ENCODE assay signal across 19 cellular contexts in the genomic region with DNA sequence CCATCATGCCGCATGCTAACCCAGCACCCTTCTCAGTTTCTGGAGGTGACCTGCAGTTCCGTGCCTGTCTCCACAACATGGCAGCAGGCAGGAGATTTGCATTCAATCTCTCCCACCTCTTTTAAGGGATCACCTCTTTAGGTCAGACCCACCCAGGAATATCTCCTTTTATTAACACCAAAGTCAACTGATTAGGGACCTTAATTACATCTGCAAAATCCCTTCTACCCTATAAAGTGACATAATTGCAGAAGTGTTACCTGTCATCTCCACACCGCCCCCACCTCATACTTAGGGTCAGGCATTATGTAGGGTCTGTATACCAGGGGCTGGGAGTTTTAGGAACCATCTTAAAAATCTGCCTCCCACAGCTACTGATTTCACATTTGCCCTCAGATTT.
DNase-seq lines count a peak whose midpoint lies in the region; ATAC-seq, FAIRE-seq and TF ChIP-seq lines count a peak whose summit lies in the region.
"Had no signal": no experiment of that assay in that cellular context is flagged by ENCODE, and none has a peak within 500 bp of the region (broad histone marks: within the 10 kb centered on the region; RNA-seq: fewer than 3 reads in every experiment).

No MANE protein-coding gene starts in this region.

- no peaks in the 10 kb centered on the region for H3K36me3 ChIP-seq in naive thymus-derived CD4-positive, alpha-beta T cell (ENCODE audit: control insufficient read depth in 2 of 3, insufficient read depth in 3 of 3, low read length in 3 of 3)
- H3K36me3 ChIP-seq: breast epithelium, suprapubic skin, vagina had no signal

- H3K27ac ChIP-seq in naive thymus-derived CD4-positive, alpha-beta T cell (ENCODE audit: low read depth, low read length), result peak overlapping the region; percentile 60
- H3K27ac ChIP-seq: breast epithelium, HL-60, suprapubic skin, vagina had no signal

- H3K27me3 ChIP-seq in naive thymus-derived CD4-positive, alpha-beta T cell (ENCODE audit: control insufficient read depth in 2 of 2, insufficient read depth in 2 of 2, low read length in 2 of 2), result no peaks in the 10 kb centered on the region
- H3K27me3 ChIP-seq: breast epithelium, suprapubic skin, vagina had no signal

- peaks cover 31% of the 10 kb centered on the region in 2 donors for H3K4me1 ChIP-seq in naive thymus-derived CD4-positive, alpha-beta T cell (ENCODE audit: control insufficient read depth in 2 of 2, insufficient read depth in 2 of 2, low read length in 2 of 2)

- no peaks in the 10 kb centered on the region for H3K9me3 ChIP-seq in naive thymus-derived CD4-positive, alpha-beta T cell (ENCODE audit: control insufficient read depth in 2 of 3, low read length in 3 of 3)
- H3K9me3 ChIP-seq: suprapubic skin, vagina had no signal

- H3K27ac Mint-ChIP-seq in activated CD4-positive, alpha-beta T cell treated with anti-CD3 and anti-CD28 coated beads, Interleukin-2, amount 10 ng/mL, durations not matched to agents 24 days and 14 days, result peak overlapping the region; percentile 94
- H3K27ac Mint-ChIP-seq in activated T-helper 1 cell treated with anti-CD3 and anti-CD28 coated beads, Interleukin-12 subunit alpha, Interleukin-12 subunit beta, Interleukin-2, Interleukin-4 antibody, amounts not matched to agents 30 ng/mL and 10 ng/mL and 1 ng/mL, durations not matched to agents 14 hours and 24 hours and 36 hours, result peak overlapping the region; percentile 95
- H3K27ac Mint-ChIP-seq in naive thymus-derived CD4-positive, alpha-beta T cell, result peak overlapping the region; percentile 81 to 94 (median 88)
- no peak overlapping the region for H3K27ac Mint-ChIP-seq in stimulated activated memory B cell treated with anti-CD40 and anti-IgM and Interleukin-4, amounts not matched to agents 10 μg/mL and 1 μg/mL and 100 μg/mL, for 72 hours
- H3K27ac Mint-ChIP-seq: dendritic cell treated with granulocyte-macrophage colony-stimulating factor and Interleukin-4, amounts not matched to agents 40 ng/mL and 50 ng/mL, for 4 days had no signal

- H3K9me3 Mint-ChIP-seq in activated CD4-positive, alpha-beta T cell treated with anti-CD3 and anti-CD28 coated beads, Interleukin-2, amount 10 ng/mL, durations not matched to agents 24 days and 14 days, result no peaks in the 10 kb centered on the region
- H3K9me3 Mint-ChIP-seq in activated T-helper 1 cell treated with anti-CD3 and anti-CD28 coated beads, Interleukin-12 subunit alpha, Interleukin-12 subunit beta, Interleukin-2, Interleukin-4 antibody, amounts not matched to agents 30 ng/mL and 10 ng/mL and 1 ng/mL, durations not matched to agents 14 hours and 24 hours and 36 hours, result no peaks in the 10 kb centered on the region
- H3K9me3 Mint-ChIP-seq in naive thymus-derived CD4-positive, alpha-beta T cell, result peaks cover 0 to under 1% (median 0%) of the 10 kb centered on the region in 11 donors
- H3K9me3 Mint-ChIP-seq in stimulated activated memory B cell treated with anti-CD40 and anti-IgM and Interleukin-4, amounts not matched to agents 10 μg/mL and 1 μg/mL and 100 μg/mL, for 72 hours, result peaks cover 2% of the 10 kb centered on the region

- no peak for DNase-seq in activated CD4-positive, alpha-beta T cell treated with anti-CD3 and anti-CD28 coated beads, Interleukin-2, amount 10 ng/mL, durations not matched to agents 24 days and 14 days
- DNase-seq in activated CD4-positive, alpha-beta T cell treated with anti-CD3 and anti-CD28 coated beads for 4 hours, result no peak
- DNase-seq in GM12891 (ENCODE audit: insufficient read length, low spot score) (no peak), erythroblast (lab: John Stamatoyannopoulos, UW) (no peak)
- DNase-seq in activated T-helper 1 cell treated with anti-CD3 and anti-CD28 coated beads, Interleukin-12 subunit alpha, Interleukin-12 subunit beta, Interleukin-2, Interleukin-4 antibody, amounts not matched to agents 30 ng/mL and 10 ng/mL and 1 ng/mL, durations not matched to agents 14 hours and 24 hours and 36 hours (ENCODE audit: low spot score), result no peak
- no peak for DNase-seq in naive thymus-derived CD4-positive, alpha-beta T cell
- DNase-seq in stimulated activated CD4-positive, alpha-beta T cell treated with anti-CD3 and anti-CD28 coated beads, Interleukin-4, amount 100 ng/mL, for 1 hour, result no peak
- DNase-seq: activated CD4-positive, alpha-beta T cell treated with anti-CD3 and anti-CD28 coated beads for 1 hour; hippocampal formation; NCI-H1417; NCI-H2107; nucleus accumbens had no signal

- no peaks in the 10 kb centered on the region for H3K27me3 Mint-ChIP-seq in activated CD4-positive, alpha-beta T cell treated with anti-CD3 and anti-CD28 coated beads, Interleukin-2, amount 10 ng/mL, durations not matched to agents 24 days and 14 days
- H3K27me3 Mint-ChIP-seq in activated T-helper 1 cell treated with anti-CD3 and anti-CD28 coated beads, Interleukin-12 subunit alpha, Interleukin-12 subunit beta, Interleukin-2, Interleukin-4 antibody, amounts not matched to agents 30 ng/mL and 10 ng/mL and 1 ng/mL, durations not matched to agents 14 hours and 24 hours and 36 hours (ENCODE audit: insufficient read depth), result no peaks in the 10 kb centered on the region
- no peaks in the 10 kb centered on the region for H3K27me3 Mint-ChIP-seq in naive thymus-derived CD4-positive, alpha-beta T cell
- H3K27me3 Mint-ChIP-seq in stimulated activated memory B cell treated with anti-CD40 and anti-IgM and Interleukin-4, amounts not matched to agents 10 μg/mL and 1 μg/mL and 100 μg/mL, for 72 hours, result no peaks in the 10 kb centered on the region
- H3K27me3 Mint-ChIP-seq: dendritic cell treated with granulocyte-macrophage colony-stimulating factor and Interleukin-4, amounts not matched to agents 40 ng/mL and 50 ng/mL, for 4 days had no signal

- H3K4me3 ChIP-seq in naive thymus-derived CD4-positive, alpha-beta T cell (ENCODE audit: low read length), result no peak overlapping the region
- H3K4me3 ChIP-seq: breast epithelium, suprapubic skin, vagina had no signal

- H3K4me1 Mint-ChIP-seq in activated CD4-positive, alpha-beta T cell treated with anti-CD3 and anti-CD28 coated beads, Interleukin-2, amount 10 ng/mL, durations not matched to agents 24 days and 14 days, result peaks cover 31% of the 10 kb centered on the region
- peaks cover 37% of the 10 kb centered on the region for H3K4me1 Mint-ChIP-seq in activated T-helper 1 cell treated with anti-CD3 and anti-CD28 coated beads, Interleukin-12 subunit alpha, Interleukin-12 subunit beta, Interleukin-2, Interleukin-4 antibody, amounts not matched to agents 30 ng/mL and 10 ng/mL and 1 ng/mL, durations not matched to agents 14 hours and 24 hours and 36 hours (ENCODE audit: low read depth)
- peaks cover 35 to 79% (median 62%) of the 10 kb centered on the region in 7 donors for H3K4me1 Mint-ChIP-seq in naive thymus-derived CD4-positive, alpha-beta T cell
- peaks cover 39% of the 10 kb centered on the region for H3K4me1 Mint-ChIP-seq in stimulated activated memory B cell treated with anti-CD40 and anti-IgM and Interleukin-4, amounts not matched to agents 10 μg/mL and 1 μg/mL and 100 μg/mL, for 72 hours

- CTCF ChIA-PET in naive thymus-derived CD4-positive, alpha-beta T cell (lab: Charles Lee), result interaction anchor here (0.6 kb wide), 1 partner anchor 36 kb away, joined by 3 read pairs; no protein-coding TSS in a partner anchor

- POLR2A ChIA-PET in naive thymus-derived CD4-positive, alpha-beta T cell (lab: Charles Lee), result interaction anchor here (0.6 to 1.1 kb wide), 2 partner anchors 35 to 1629 kb away, joined by 4 read pairs; no protein-coding TSS in a partner anchor

- peak overlapping the region; percentile 24 for H3K4me3 Mint-ChIP-seq in activated CD4-positive, alpha-beta T cell treated with anti-CD3 and anti-CD28 coated beads, Interleukin-2, amount 10 ng/mL, durations not matched to agents 24 days and 14 days
- peak overlapping the region; percentile 32 for H3K4me3 Mint-ChIP-seq in activated T-helper 1 cell treated with anti-CD3 and anti-CD28 coated beads, Interleukin-12 subunit alpha, Interleukin-12 subunit beta, Interleukin-2, Interleukin-4 antibody, amounts not matched to agents 30 ng/mL and 10 ng/mL and 1 ng/mL, durations not matched to agents 14 hours and 24 hours and 36 hours
- peak overlapping the region in 9 of 10 donors; percentile 12 to 73 (median 53) for H3K4me3 Mint-ChIP-seq in naive thymus-derived CD4-positive, alpha-beta T cell
- H3K4me3 Mint-ChIP-seq in stimulated activated memory B cell treated with anti-CD40 and anti-IgM and Interleukin-4, amounts not matched to agents 10 μg/mL and 1 μg/mL and 100 μg/mL, for 72 hours, result no peak overlapping the region
- H3K4me3 Mint-ChIP-seq: dendritic cell treated with granulocyte-macrophage colony-stimulating factor and Interleukin-4, amounts not matched to agents 40 ng/mL and 50 ng/mL, for 4 days had no signal

- peaks cover 4% of the 10 kb centered on the region for H3K36me3 Mint-ChIP-seq in activated CD4-positive, alpha-beta T cell treated with anti-CD3 and anti-CD28 coated beads, Interleukin-2, amount 10 ng/mL, durations not matched to agents 24 days and 14 days (ENCODE audit: low read depth)
- peaks cover 9% of the 10 kb centered on the region for H3K36me3 Mint-ChIP-seq in activated T-helper 1 cell treated with anti-CD3 and anti-CD28 coated beads, Interleukin-12 subunit alpha, Interleukin-12 subunit beta, Interleukin-2, Interleukin-4 antibody, amounts not matched to agents 30 ng/mL and 10 ng/mL and 1 ng/mL, durations not matched to agents 14 hours and 24 hours and 36 hours (ENCODE audit: low read depth)
- peaks cover 0 to 8% (median 0%) of the 10 kb centered on the region in 5 donors for H3K36me3 Mint-ChIP-seq in naive thymus-derived CD4-positive, alpha-beta T cell
- H3K36me3 Mint-ChIP-seq in stimulated activated memory B cell treated with anti-CD40 and anti-IgM and Interleukin-4, amounts not matched to agents 10 μg/mL and 1 μg/mL and 100 μg/mL, for 72 hours, result peaks cover 18% of the 10 kb centered on the region

- peak; percentile 52 for FAIRE-seq in GM12891 (lab: Jason Lieb, UNC)
- FAIRE-seq: islet of Langerhans had no signal

- intact Hi-C loops in activated CD4-positive, alpha-beta T cell treated with anti-CD3 and anti-CD28 coated beads, Interleukin-2, amount 10 ng/mL, durations not matched to agents 24 days and 14 days (cut with micrococcal nuclease), result loop anchor here (1.0 kb wide), 3 partner anchors 13 to 52 kb away; no protein-coding TSS in a partner anchor
- intact Hi-C loops in activated T-helper 1 cell treated with anti-CD3 and anti-CD28 coated beads, Interleukin-12 subunit alpha, Interleukin-12 subunit beta, Interleukin-2, Interleukin-4 antibody, amounts not matched to agents 30 ng/mL and 10 ng/mL and 1 ng/mL, durations not matched to agents 14 hours and 24 hours and 36 hours (cut with micrococcal nuclease), result loop anchor here (1.0 to 10.0 kb wide), 6 partner anchors 13 to 709 kb away; no protein-coding TSS in a partner anchor
- intact Hi-C loops in naive thymus-derived CD4-positive, alpha-beta T cell (cut with micrococcal nuclease), result loop anchor here (2.0 to 10.0 kb wide), 2 partner anchors 21 to 709 kb away; no protein-coding TSS in a partner anchor

- no peak for ATAC-seq in naive thymus-derived CD4-positive, alpha-beta T cell
- no peak for ATAC-seq in stimulated activated memory B cell treated with anti-CD40 and anti-IgM and Interleukin-4, amounts not matched to agents 10 μg/mL and 1 μg/mL and 100 μg/mL, for 72 hours

- no peak for TF ChIP-seq POLR2A in GM12891 (IDR thresholded peaks at IDR 0.05; ENCODE audit: low read depth, low read length)
- TF ChIP-seq POLR2A in erythroblast (IDR thresholded peaks at IDR 0.05; ENCODE audit: low read length), result no peak
